ENCODE assay signal across 19 cellular contexts in genomic region chr7:70833726-70834125, GRCh38.
A peak's percentile ranks its signal among the peaks of the same experiment; 100 is the strongest.
DNase-seq lines count a peak whose midpoint lies in the region; ATAC-seq, FAIRE-seq and TF ChIP-seq lines count a peak whose summit lies in the region.
"Had no signal": no experiment of that assay in that cellular context is flagged by ENCODE, and none has a peak within 500 bp of the region (broad histone marks: within the 10 kb centered on the region; RNA-seq: fewer than 3 reads in every experiment).

No MANE protein-coding gene starts in this region.

- H3K36me3 Mint-ChIP-seq in activated naive CD8-positive, alpha-beta T cell treated with anti-CD3 and anti-CD28 coated beads for 36 hours = no peaks in the 10 kb centered on the region
- no peaks in the 10 kb centered on the region for H3K36me3 Mint-ChIP-seq in activated T-helper 17 cell treated with anti-CD3 and anti-CD28 coated beads, Interleukin-2, amount 50 U/mL, for 72 hours (ENCODE audit: low read depth)
- no peaks in the 10 kb centered on the region for H3K36me3 Mint-ChIP-seq in HFFc6 (ENCODE audit: low read depth)
- H3K36me3 Mint-ChIP-seq: activated naive CD8-positive, alpha-beta T cell had no signal

- H3K4me3 ChIP-seq in A549 (no peak overlapping the region), adipocyte (ENCODE audit: low read length) (no peak overlapping the region), foreskin fibroblast (ENCODE audit: low read depth in 1 of 2, low read length in 2 of 2) (no peak overlapping the region)
- H3K4me3 ChIP-seq: skin epidermis had no signal

- no peak for TF ChIP-seq EP300 in A549 (IDR thresholded peaks at IDR 0.05)

- peaks cover 20% of the 10 kb centered on the region for H3K27me3 Mint-ChIP-seq in activated naive CD8-positive, alpha-beta T cell treated with anti-CD3 and anti-CD28 coated beads for 36 hours
- H3K27me3 Mint-ChIP-seq in activated T-helper 17 cell treated with anti-CD3 and anti-CD28 coated beads, Interleukin-2, amount 50 U/mL, for 72 hours = peaks cover 6% of the 10 kb centered on the region
- H3K27me3 Mint-ChIP-seq in HFFc6 (ENCODE audit: insufficient read depth) = peaks cover 3% of the 10 kb centered on the region
- H3K27me3 Mint-ChIP-seq: T-helper 17 cell had no signal

- no peak overlapping the region for H3K27ac ChIP-seq in A549
- H3K27ac ChIP-seq: skin epidermis had no signal

- H3K4me3 Mint-ChIP-seq in activated naive CD8-positive, alpha-beta T cell treated with anti-CD3 and anti-CD28 coated beads for 36 hours = no peak overlapping the region
- no peak overlapping the region for H3K4me3 Mint-ChIP-seq in activated T-helper 17 cell treated with anti-CD3 and anti-CD28 coated beads, Interleukin-2, amount 50 U/mL, for 72 hours
- H3K4me3 Mint-ChIP-seq in HFFc6 = no peak overlapping the region
- H3K4me3 Mint-ChIP-seq: activated naive CD8-positive, alpha-beta T cell; T-helper 17 cell had no signal

- TF ChIP-seq RAD21 in A549 (conservative IDR thresholded peaks at IDR 0.05 in 1 of 2, IDR thresholded peaks at IDR 0.05 in 1 of 2) = no peak

- no peak overlapping the region for H3K9ac ChIP-seq in adipocyte (ENCODE audit: low read length)

- 0 out of 6 replicates have a peak, but pooled peaks of 1 of the 2 experiments have one; percentile 50 for ATAC-seq in A549
- ATAC-seq in activated T-helper 17 cell treated with anti-CD3 and anti-CD28 coated beads, Interleukin-2, amount 50 U/mL, for 72 hours (replicated peaks) = no peak
- ATAC-seq: T-helper 17 cell had no signal

- no peaks in the 10 kb centered on the region for H3K27me3 ChIP-seq in adipocyte (replicated peaks; ENCODE audit: control insufficient read depth, insufficient read depth, low read length)

- no peak for FAIRE-seq in A549 (lab: Jason Lieb, UNC)
- FAIRE-seq: H1 had no signal

- no peaks in the 10 kb centered on the region for H3K36me3 ChIP-seq in adipocyte (ENCODE audit: control insufficient read depth, insufficient read depth, low read length, severe bottlenecking)

- WGBS in A549 (ENCODE audit: missing lambda C conversion rate) = 5% methylated on average over 1 of the region's 1 CpG

- CTCF ChIA-PET in A549 (lab: Yijun Ruan, JAX) = interaction anchor here (5.9 kb wide), 1 partner anchor 902 kb away, joined by 84 read pairs; no protein-coding TSS in a partner anchor

- TF ChIP-seq POLR2A in A549 (IDR thresholded peaks at IDR 0.05; ENCODE audit: low read length) = no peak

- H3K27ac Mint-ChIP-seq in activated naive CD8-positive, alpha-beta T cell treated with anti-CD3 and anti-CD28 coated beads for 36 hours = no peak overlapping the region
- H3K27ac Mint-ChIP-seq in activated T-helper 17 cell treated with anti-CD3 and anti-CD28 coated beads, Interleukin-2, amount 50 U/mL, for 72 hours = no peak overlapping the region
- no peak overlapping the region for H3K27ac Mint-ChIP-seq in HFFc6
- H3K27ac Mint-ChIP-seq: activated naive CD8-positive, alpha-beta T cell; T-helper 17 cell had no signal

- no peak for TF ChIP-seq CTCF in A549 (IDR thresholded peaks at IDR 0.05)
- TF ChIP-seq CTCF in foreskin fibroblast (IDR thresholded peaks at IDR 0.05; ENCODE audit: low read depth, low read length) = no peak
- TF ChIP-seq CTCF in HFFc6 (IDR thresholded peaks at IDR 0.05) = no peak

- no peaks in the 10 kb centered on the region for H3K4me1 ChIP-seq in A549
- H3K4me1 ChIP-seq in adipocyte (ENCODE audit: control insufficient read depth, insufficient read depth, low read length) = peaks cover 7% of the 10 kb centered on the region
- H3K4me1 ChIP-seq: Caco-2 had no signal

- no peak overlapping the region for H3K4me2 ChIP-seq in A549

- DNase-seq in A549 (ENCODE audit: low read depth in 1 of 2, low spot score in 1 of 2) (no peak), HT1080 (ENCODE audit: low read depth) (peak; percentile 92), adipocyte (ENCODE audit: low read depth) (peak; percentile 28), foreskin fibroblast (peak; percentile 7 to 9), activated T-cell treated with anti-CD3 and anti-CD28 coated beads for 4 hours (no peak), HFFc6 (no peak)
- DNase-seq in activated naive CD8-positive, alpha-beta T cell treated with anti-CD3 and anti-CD28 coated beads for 36 hours = no peak
- DNase-seq: activated CD4-positive, CD25-positive, alpha-beta regulatory T cell treated with anti-CD3 and anti-CD28 coated beads, Interleukin-2, amount 50 U/mL, for 72 hours; activated CD8-positive, alpha-beta memory T cell treated with anti-CD3 and anti-CD28 coated beads, Interleukin-2, amount 50 U/mL, for 4 hours; Caco-2; erythroblast; KG1; NCI-H510A; stimulated activated naive CD4-positive, alpha-beta T cell treated with Interleukin-2 at 50 U/mL for 16 hours; T-helper 17 cell had no signal

- H3K9me3 Mint-ChIP-seq in activated naive CD8-positive, alpha-beta T cell treated with anti-CD3 and anti-CD28 coated beads for 36 hours = no peaks in the 10 kb centered on the region
- H3K9me3 Mint-ChIP-seq in activated T-helper 17 cell treated with anti-CD3 and anti-CD28 coated beads, Interleukin-2, amount 50 U/mL, for 72 hours = no peaks in the 10 kb centered on the region
- no peaks in the 10 kb centered on the region; the same call in 1 of the 2 replicates for H3K9me3 Mint-ChIP-seq in HFFc6

- POLR2A ChIA-PET in A549 (lab: Yijun Ruan, JAX) = no interaction called here

- H3K4me1 Mint-ChIP-seq in activated naive CD8-positive, alpha-beta T cell treated with anti-CD3 and anti-CD28 coated beads for 36 hours = peaks cover 9% of the 10 kb centered on the region
- H3K4me1 Mint-ChIP-seq in activated T-helper 17 cell treated with anti-CD3 and anti-CD28 coated beads, Interleukin-2, amount 50 U/mL, for 72 hours = peaks cover 8% of the 10 kb centered on the region
- peaks cover 6% of the 10 kb centered on the region; the same call in 1 of the 2 replicates for H3K4me1 Mint-ChIP-seq in HFFc6 (ENCODE audit: low read depth)

- H3K9me3 ChIP-seq in A549 (peaks cover 4% of the 10 kb centered on the region), adipocyte (ENCODE audit: control insufficient read depth, low read length) (peaks cover 9% of the 10 kb centered on the region)
- H3K9me3 ChIP-seq: Caco-2 had no signal

TF ChIP-seq in A549, 52 proteins besides CTCF, POLR2A, EP300 and RAD21:
- TF ChIP-seq SMC3 (IDR thresholded peaks at IDR 0.05) (no peak), JUN (IDR thresholded peaks at IDR 0.05) (no peak), FOSL2 (IDR thresholded peaks at IDR 0.05) (no peak), FOSL2 (CRISPR knock-in tag; IDR thresholded peaks at IDR 0.05) (peak; percentile 40; the same call in 1 of the 2 replicates)

Comparison
In these comparisons a context has a peak if more than half of its experiments do, and no peak if none do; other contexts are left out.
1. DNase-seq: peak in HT1080 (single experiment), adipocyte (single experiment) and foreskin fibroblast (2 of 2); none in A549 (0 of 2), activated naive CD8-positive, alpha-beta T cell treated with anti-CD3 and anti-CD28 coated beads for 36 hours (single experiment), activated T-cell treated with anti-CD3 and anti-CD28 coated beads for 4 hours (single experiment) and HFFc6 (single experiment).